26 cellular contexts compared by ENCODE assay signal in genomic region chr1:175648927-175649326, GRCh38.
"Had no signal": no experiment of that assay in that cellular context is flagged by ENCODE, and none has a peak within 500 bp of the region (broad histone marks: within the 10 kb centered on the region; RNA-seq: fewer than 3 reads in every experiment).

No MANE protein-coding gene starts in this region.

- H3K4me2 ChIP-seq: neural progenitor cell had no signal

- H3K9me3 ChIP-seq: ovary, psoas muscle, right lobe of liver, sigmoid colon, stomach, thoracic aorta, thyroid gland, tibial nerve, upper lobe of right lung, uterus had no signal

- DNase-seq: naive thymus-derived CD4-positive, alpha-beta T cell; natural killer cell; occipital lobe; ovary; psoas muscle; right cardiac atrium; right lobe of liver; sigmoid colon; small intestine; stimulated activated CD4-positive, alpha-beta T cell treated with anti-CD3 and anti-CD28 coated beads, Interleukin-15, amount 100 ng/mL, for 24 hours; stimulated activated CD4-positive, alpha-beta T cell treated with anti-CD3 and anti-CD28 coated beads, Interleukin-2, amount 100 ng/mL, for 24 hours; stimulated activated CD4-positive, alpha-beta T cell treated with anti-CD3 and anti-CD28 coated beads, Interleukin-2, amount 100 ng/mL, for 48 hours; stimulated activated CD4-positive, alpha-beta T cell treated with anti-CD3 and anti-CD28 coated beads, Interleukin-4, amount 100 ng/mL, for 24 hours; stimulated activated naive CD4-positive, alpha-beta T cell treated with Interleukin-2 at 50 U/mL for 16 hours; stomach; thyroid gland; upper lobe of right lung; uterus had no signal

- H3K36me3 Mint-ChIP-seq: naive thymus-derived CD4-positive, alpha-beta T cell; natural killer cell; neural progenitor cell; stimulated activated memory B cell treated with anti-CD40 and anti-IgM and Interleukin-4, amounts not matched to agents 10 μg/mL and 1 μg/mL and 100 μg/mL, for 72 hours; type B pancreatic cell had no signal

- H3K4me3 Mint-ChIP-seq: naive thymus-derived CD4-positive, alpha-beta T cell; natural killer cell; nephron; neural progenitor cell; stimulated activated memory B cell treated with anti-CD40 and anti-IgM and Interleukin-4, amounts not matched to agents 10 μg/mL and 1 μg/mL and 100 μg/mL, for 72 hours; type B pancreatic cell had no signal

- H3K4me1 Mint-ChIP-seq: nephron; stimulated activated memory B cell treated with anti-CD40 and anti-IgM and Interleukin-4, amounts not matched to agents 10 μg/mL and 1 μg/mL and 100 μg/mL, for 72 hours had no signal

- H3K36me3 ChIP-seq: neural progenitor cell, ovary, right lobe of liver, sigmoid colon, stomach, thoracic aorta, thyroid gland, tibial nerve, upper lobe of right lung, uterus had no signal

- H3K27ac Mint-ChIP-seq: naive thymus-derived CD4-positive, alpha-beta T cell; natural killer cell; nephron; neural progenitor cell; progenitor cell of endocrine pancreas; stimulated activated memory B cell treated with anti-CD40 and anti-IgM and Interleukin-4, amounts not matched to agents 10 μg/mL and 1 μg/mL and 100 μg/mL, for 72 hours; type B pancreatic cell had no signal

- H3K4me1 ChIP-seq: parathyroid adenoma, psoas muscle, right lobe of liver, sigmoid colon, stomach, thyroid gland, tibial nerve, upper lobe of right lung, uterus had no signal

- H2AFZ ChIP-seq: neural progenitor cell, parathyroid adenoma had no signal

- H3K27me3 Mint-ChIP-seq: progenitor cell of endocrine pancreas; stimulated activated memory B cell treated with anti-CD40 and anti-IgM and Interleukin-4, amounts not matched to agents 10 μg/mL and 1 μg/mL and 100 μg/mL, for 72 hours had no signal

- ATAC-seq: naive thymus-derived CD4-positive, alpha-beta T cell; natural killer cell; psoas muscle; right cardiac atrium; stimulated activated memory B cell treated with anti-CD40 and anti-IgM and Interleukin-4, amounts not matched to agents 10 μg/mL and 1 μg/mL and 100 μg/mL, for 72 hours; upper lobe of right lung had no signal

- H3K27me3 ChIP-seq: neural progenitor cell, ovary, right lobe of liver, sigmoid colon, stomach, thyroid gland, tibial nerve, upper lobe of right lung, uterus had no signal

- H3K9me3 Mint-ChIP-seq: naive thymus-derived CD4-positive, alpha-beta T cell; natural killer cell; nephron; neural progenitor cell; stimulated activated memory B cell treated with anti-CD40 and anti-IgM and Interleukin-4, amounts not matched to agents 10 μg/mL and 1 μg/mL and 100 μg/mL, for 72 hours; type B pancreatic cell had no signal

- H3K27ac ChIP-seq: neural progenitor cell, ovary, parathyroid adenoma, psoas muscle, right lobe of liver, sigmoid colon, stomach, thoracic aorta, thyroid gland, tibial nerve, upper lobe of right lung, uterus had no signal

- H3K79me2 ChIP-seq: parathyroid adenoma had no signal

- H3K9ac ChIP-seq: neural progenitor cell, parathyroid adenoma had no signal

- H3K4me3 ChIP-seq: neural progenitor cell, ovary, psoas muscle, right lobe of liver, sigmoid colon, stomach, thoracic aorta, thyroid gland, tibial nerve, upper lobe of right lung, uterus had no signal
